Comparison of ENCODE assay signal across 1 cellular context in genomic region chr7:106569500-106569929, GRCh38.
TF ChIP-seq lines count a peak whose summit lies in the region.

No MANE protein-coding gene starts in this region.

TF ChIP-seq in K562, 482 proteins besides CTCF, POLR2A, EP300 and RAD21 (continued from another document and continues in another):
- no peak for TF ChIP-seq SMAD1 (IDR thresholded peaks at IDR 0.05; ENCODE audit: low read depth, low read length, partially characterized antibody)
- TF ChIP-seq KLF10 (CRISPR knock-in tag; IDR thresholded peaks at IDR 0.05) = no peak
- no peak for TF ChIP-seq GTF2E2 (tag; IDR thresholded peaks at IDR 0.05)
- no peak for TF ChIP-seq MXI1 (IDR thresholded peaks at IDR 0.05; ENCODE audit: low read depth, low read length)
- TF ChIP-seq EWSR1 (IDR thresholded peaks at IDR 0.05; ENCODE audit: borderline replicate concordance, low read depth, partially characterized antibody) = no peak
- no peak for TF ChIP-seq STAT5A (IDR thresholded peaks at IDR 0.05; ENCODE audit: borderline replicate concordance, low read length)
- peak; percentile 84 for TF ChIP-seq TSHZ1 (CRISPR knock-in tag; IDR thresholded peaks at IDR 0.05)
- TF ChIP-seq RBM17 (IDR thresholded peaks at IDR 0.05; ENCODE audit: borderline replicate concordance, low read depth, low read length) = no peak
- TF ChIP-seq ZNF232 (CRISPR knock-in tag; IDR thresholded peaks at IDR 0.05) = peak; percentile 65; the same call in 1 of the 2 replicates
- peak; percentile 70; the same call in 1 of the 2 replicates for TF ChIP-seq E2F4 (CRISPR knock-in tag; IDR thresholded peaks at IDR 0.05; ENCODE audit: low read depth)
- TF ChIP-seq SMAD4 (CRISPR knock-in tag; conservative IDR thresholded peaks at IDR 0.05) = peak; percentile 94
- peak; percentile 69 for TF ChIP-seq ZNF239 (CRISPR knock-in tag; IDR thresholded peaks at IDR 0.05)
- no peak for TF ChIP-seq ESRRB (CRISPR knock-in tag; IDR thresholded peaks at IDR 0.05; ENCODE audit: borderline replicate concordance)
- no peak for TF ChIP-seq RBBP5 (IDR thresholded peaks at IDR 0.05; ENCODE audit: borderline replicate concordance, insufficient read depth, low read length, poor library complexity, severe bottlenecking)
- TF ChIP-seq SRSF3 (IDR thresholded peaks at IDR 0.05; ENCODE audit: insufficient read depth, low read length) = no peak
- TF ChIP-seq ZNF57 (CRISPR knock-in tag; IDR thresholded peaks at IDR 0.05) = 0 out of 2 replicates have a peak, but pooled peaks have one; percentile 71
- no peak for TF ChIP-seq BDP1 (IDR thresholded peaks at IDR 0.05; ENCODE audit: insufficient read depth, insufficient read length)
- TF ChIP-seq HDAC3 (IDR thresholded peaks at IDR 0.05; ENCODE audit: borderline replicate concordance, partially characterized antibody) = no peak
- TF ChIP-seq ZNF263 (CRISPR knock-in tag; IDR thresholded peaks at IDR 0.05; ENCODE audit: borderline replicate concordance) = no peak
- TF ChIP-seq NONO (IDR thresholded peaks at IDR 0.05; ENCODE audit: low read depth in 2 of 2, low read length in 1 of 2) = no peak
- no peak for TF ChIP-seq HNRNPLL (IDR thresholded peaks at IDR 0.05; ENCODE audit: low read depth, low read length, poor library complexity, severe bottlenecking)
- TF ChIP-seq STAG1 (CRISPR knock-in tag; IDR thresholded peaks at IDR 0.05; ENCODE audit: borderline replicate concordance) = no peak
- TF ChIP-seq TAF1 (IDR thresholded peaks at IDR 0.05; ENCODE audit: control insufficient read depth, extremely low read depth, insufficient read depth, low read length, severe bottlenecking) = no peak
- TF ChIP-seq SP2 (IDR thresholded peaks at IDR 0.05; ENCODE audit: extremely low read depth, low read depth, low read length, poor library complexity, severe bottlenecking) = no peak
- no peak; a peak in 1 of 4 replicates for TF ChIP-seq ARNT (IDR thresholded peaks at IDR 0.05)
- no peak for TF ChIP-seq UBTF (IDR thresholded peaks at IDR 0.05; ENCODE audit: borderline replicate concordance in 1 of 2, low read depth in 2 of 2, low read length in 2 of 2)
- TF ChIP-seq JUNB (CRISPR knock-in tag; conservative IDR thresholded peaks at IDR 0.05) = peak; percentile 63
- TF ChIP-seq ATF1 (CRISPR knock-in tag; IDR thresholded peaks at IDR 0.05) = no peak
- peak; percentile 48; the same call in 1 of the 2 replicates for TF ChIP-seq ATF1 (tag; IDR thresholded peaks at IDR 0.05)
- TF ChIP-seq ZNF609 (CRISPR knock-in tag; IDR thresholded peaks at IDR 0.05; ENCODE audit: borderline replicate concordance) = no peak
- peak; percentile 96 for TF ChIP-seq HIVEP1 (CRISPR knock-in tag; IDR thresholded peaks at IDR 0.05)
- TF ChIP-seq GABPA (tag; conservative IDR thresholded peaks at IDR 0.05; ENCODE audit: low read depth) = no peak; the same call in 1 of the 2 replicates
- no peak for TF ChIP-seq NRF1 (conservative IDR thresholded peaks at IDR 0.05 in 1 of 2, IDR thresholded peaks at IDR 0.05 in 1 of 2)
- TF ChIP-seq HDGF (IDR thresholded peaks at IDR 0.05) = no peak
- peak; percentile 76 to 96 for TF ChIP-seq E2F6 (IDR thresholded peaks at IDR 0.05; ENCODE audit: borderline replicate concordance in 1 of 2, extremely low read depth in 1 of 2, insufficient read depth in 1 of 2, insufficient read length in 1 of 2, low read depth in 1 of 2, low read length in 1 of 2, poor library complexity in 1 of 2, severe bottlenecking in 1 of 2)
- no peak for TF ChIP-seq EZH2 (IDR thresholded peaks at IDR 0.05; ENCODE audit: borderline replicate concordance, low read depth, low read length)
- peak; percentile 66 for TF ChIP-seq THRB (CRISPR knock-in tag; conservative IDR thresholded peaks at IDR 0.05)
- no peak for TF ChIP-seq SIN3A (IDR thresholded peaks at IDR 0.05; ENCODE audit: borderline replicate concordance in 2 of 2, control insufficient read depth in 1 of 2, low read depth in 2 of 2, low read length in 2 of 2)
- TF ChIP-seq ZBTB9 (CRISPR knock-in tag; IDR thresholded peaks at IDR 0.05) = peak; percentile 72; the same call in 1 of the 2 replicates
- no peak for TF ChIP-seq ZNF408 (CRISPR knock-in tag; IDR thresholded peaks at IDR 0.05; ENCODE audit: low read depth)
- no peak for TF ChIP-seq ZNF224 (CRISPR knock-in tag; IDR thresholded peaks at IDR 0.05)
- no peak for TF ChIP-seq NCOA4 (IDR thresholded peaks at IDR 0.05; ENCODE audit: partially characterized antibody)
- TF ChIP-seq ZNF140 (CRISPR knock-in tag; IDR thresholded peaks at IDR 0.05) = no peak
- peak; percentile 87 for TF ChIP-seq MTF1 (CRISPR knock-in tag; IDR thresholded peaks at IDR 0.05; ENCODE audit: borderline replicate concordance)
- TF ChIP-seq BRF1 (IDR thresholded peaks at IDR 0.05; ENCODE audit: borderline replicate concordance, extremely low read depth, insufficient read length) = no peak
- TF ChIP-seq ZNF695 (CRISPR knock-in tag; IDR thresholded peaks at IDR 0.05) = 0 out of 2 replicates have a peak, but pooled peaks have one; percentile 46
- peak; percentile 91; the same call in 1 of the 2 replicates for TF ChIP-seq SMAD3 (CRISPR knock-in tag; conservative IDR thresholded peaks at IDR 0.05)
- TF ChIP-seq RBM34 (IDR thresholded peaks at IDR 0.05; ENCODE audit: borderline replicate concordance, insufficient read depth, low read length) = no peak
- TF ChIP-seq NCOA2 (IDR thresholded peaks at IDR 0.05; ENCODE audit: partially characterized antibody in 2 of 2) = no peak
- TF ChIP-seq RCOR1 (IDR thresholded peaks at IDR 0.05; ENCODE audit: borderline replicate concordance in 1 of 2, low read depth in 2 of 2, low read length in 2 of 2) = peak in 1 of 2 experiments; percentile 52; a peak in 1 of 4 replicates
- TF ChIP-seq ZNF551 (CRISPR knock-in tag; IDR thresholded peaks at IDR 0.05) = no peak
- no peak for TF ChIP-seq ZNF174 (CRISPR knock-in tag; IDR thresholded peaks at IDR 0.05)
- TF ChIP-seq ZNF699 (CRISPR knock-in tag; IDR thresholded peaks at IDR 0.05; ENCODE audit: insufficient replicate concordance) = peak; percentile 68
- TF ChIP-seq HDAC1 (IDR thresholded peaks at IDR 0.05) = no peak
- peak; percentile 72; the same call in 1 of the 2 replicates for TF ChIP-seq ZNF707 (CRISPR knock-in tag; conservative IDR thresholded peaks at IDR 0.05)
- TF ChIP-seq POLR2H (tag; IDR thresholded peaks at IDR 0.05; ENCODE audit: low read depth) = peak; percentile 23
